22 cellular contexts compared by ENCODE assay signal in the genomic region with DNA sequence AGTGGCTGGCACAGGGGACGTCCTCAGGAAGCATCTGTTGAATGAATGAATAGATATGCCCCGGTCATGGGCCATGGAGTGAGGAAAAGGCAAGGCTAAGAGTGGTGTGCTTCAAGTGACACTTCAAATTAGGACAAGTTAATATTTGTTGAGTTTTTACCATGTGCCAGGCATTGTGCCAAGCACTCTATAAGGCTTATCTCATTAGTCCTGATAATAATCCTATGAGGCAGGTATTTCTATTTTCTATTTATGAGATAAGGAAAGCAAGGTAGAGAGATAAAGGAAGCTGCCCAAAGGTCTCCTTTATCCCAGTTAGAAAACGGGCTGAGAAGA. TPM values are rescaled to one million over a fixed set of nuclear protein-coding genes. Genes with fewer than 3 reads are reported as not detected.
A peak's percentile ranks its signal among the peaks of the same experiment; 100 is the strongest.
DNase-seq lines count a peak whose midpoint lies in the region; ATAC-seq, FAIRE-seq and TF ChIP-seq lines count a peak whose summit lies in the region.
"Had no signal": no experiment of that assay in that cellular context is flagged by ENCODE, and none has a peak within 500 bp of the region (broad histone marks: within the 10 kb centered on the region; RNA-seq: fewer than 3 reads in every experiment).

No MANE protein-coding gene starts in this region.

- H3K9me3 ChIP-seq in PC-3 (ENCODE audit: low read length) (no peaks in the 10 kb centered on the region), small intestine (ENCODE audit: control insufficient read depth, low read depth) (no peaks in the 10 kb centered on the region)
- H3K9me3 ChIP-seq: adrenal gland, transverse colon had no signal

- intact Hi-C loops in PC-3 (cut with micrococcal nuclease): no loop called here

- H3K27me3 Mint-ChIP-seq in glutamatergic neuron (ENCODE audit: unreplicated experiment): peaks cover 24% of the 10 kb centered on the region

- H2AFZ ChIP-seq in PC-3 (ENCODE audit: low read length): no peak overlapping the region

- H3K36me3 ChIP-seq in PC-3 (ENCODE audit: low read depth, low read length): no peaks in the 10 kb centered on the region
- H3K36me3 ChIP-seq in small intestine (ENCODE audit: control insufficient read depth in 2 of 2, insufficient read depth in 2 of 2, low read length in 2 of 2): peaks cover 0 to 3% of the 10 kb centered on the region in 2 donors
- H3K36me3 ChIP-seq: adrenal gland, transverse colon had no signal

- POLR2A ChIA-PET in PC-3 (lab: Charles Lee; ENCODE audit: unreplicated experiment): no interaction called here

- DNase-seq in PC-3 (no peak), glutamatergic neuron (no peak), small intestine (peak; percentile 77), SIG-M5 (lab: John Stamatoyannopoulos, UW) (no peak)
- DNase-seq: activated CD4-positive, alpha-beta T cell treated with anti-CD3 and anti-CD28 coated beads, Interleukin-2, amount 50 U/mL, for 1 hour; activated gamma-delta T cell treated with Interleukin-2 at 50 U/mL for 16 hours; adrenal gland; Kasumi-1; NCI-H1105; SHP77 treated with DMSO at 0.1 percent for 48 hours; transverse colon had no signal

- H3K27ac ChIP-seq in PC-3 (ENCODE audit: low read length): no peak overlapping the region
- H3K27ac ChIP-seq in small intestine (ENCODE audit: low read depth in 1 of 2, low read length in 1 of 2): no peak overlapping the region
- H3K27ac ChIP-seq: adrenal gland, transverse colon had no signal

- ATAC-seq in PC-3 (no peak), GM21390 (IDR thresholded peaks at IDR 0.05; ENCODE audit: unreplicated experiment) (no peak), HG03045 (IDR thresholded peaks at IDR 0.05; ENCODE audit: unreplicated experiment) (no peak)

- no peaks in the 10 kb centered on the region for H3K9me2 ChIP-seq in PC-3 (replicated peaks; ENCODE audit: low read length)

- WGBS in small intestine, 3 donors: 20 to 46% (median 28%) methylated on average over 3 of the region's 3 CpGs

- no TSS peak for BruUV-seq in PC-3 (replicated peaks; lab: Mats Ljungman, UMichigan)

- no peak overlapping the region for H3K27ac Mint-ChIP-seq in glutamatergic neuron (ENCODE audit: unreplicated experiment)
- H3K27ac Mint-ChIP-seq: progenitor cell of endocrine pancreas; stimulated activated naive CD8-positive, alpha-beta T cell treated with anti-CD3 and anti-CD28 coated beads, Interleukin-15, Interleukin-2, amounts not matched to agents 100 ng/mL and 50 ng/mL, for 24 hours had no signal

- peaks cover 22% of the 10 kb centered on the region for H3K36me3 Mint-ChIP-seq in glutamatergic neuron (ENCODE audit: unreplicated experiment)

- no peaks in the 10 kb centered on the region for H4K20me1 ChIP-seq in PC-3 (ENCODE audit: low read length)

- no peaks in the 10 kb centered on the region for H3K27me3 ChIP-seq in PC-3 (ENCODE audit: low read length)
- H3K27me3 ChIP-seq in small intestine (ENCODE audit: control insufficient read depth in 2 of 2, insufficient read depth in 2 of 2, low read length in 2 of 2): peaks cover 0 to 2% of the 10 kb centered on the region in 2 donors
- H3K27me3 ChIP-seq: adrenal gland, transverse colon had no signal

- TF ChIP-seq CTCF in PC-3 (conservative IDR thresholded peaks at IDR 0.05; ENCODE audit: low read depth, low read length) (no peak), glutamatergic neuron (IDR thresholded peaks at IDR 0.05; ENCODE audit: partially characterized antibody, unreplicated experiment) (no peak)

- H3K4me3 Mint-ChIP-seq in glutamatergic neuron (ENCODE audit: unreplicated experiment): peak overlapping the region; percentile 21
- H3K4me3 Mint-ChIP-seq: stimulated activated naive CD8-positive, alpha-beta T cell treated with anti-CD3 and anti-CD28 coated beads, Interleukin-15, Interleukin-2, amounts not matched to agents 100 ng/mL and 50 ng/mL, for 24 hours had no signal

- H3K4me1 ChIP-seq in PC-3 (ENCODE audit: insufficient read depth, low read length) (peaks cover 21% of the 10 kb centered on the region), small intestine (ENCODE audit: control insufficient read depth in 2 of 2, insufficient read depth in 1 of 2, low read depth in 1 of 2, low read length in 1 of 2) (no peaks in the 10 kb centered on the region)
- H3K4me1 ChIP-seq: adrenal gland had no signal

- peaks cover 12% of the 10 kb centered on the region for H3K9me3 Mint-ChIP-seq in glutamatergic neuron (ENCODE audit: unreplicated experiment)
- H3K9me3 Mint-ChIP-seq: stimulated activated naive CD8-positive, alpha-beta T cell treated with anti-CD3 and anti-CD28 coated beads, Interleukin-15, Interleukin-2, amounts not matched to agents 100 ng/mL and 50 ng/mL, for 24 hours had no signal

- no peak for FAIRE-seq in small intestine (lab: Jason Lieb, UNC)
- FAIRE-seq: GM18507 had no signal

- H3K4me3 ChIP-seq in PC-3 (ENCODE audit: low read length): no peak overlapping the region
- no peak overlapping the region for H3K4me3 ChIP-seq in small intestine (ENCODE audit: low read depth in 1 of 2, low read length in 2 of 2)
- H3K4me3 ChIP-seq: adrenal gland had no signal

- peaks cover 17% of the 10 kb centered on the region for H3K4me1 Mint-ChIP-seq in glutamatergic neuron (ENCODE audit: low read depth, unreplicated experiment)

- no peak overlapping the region for H3K9ac ChIP-seq in PC-3 (ENCODE audit: low read length)

- peak overlapping the region; percentile 51 for H3K4me2 ChIP-seq in PC-3 (ENCODE audit: low read length)

- H3F3A ChIP-seq in PC-3 (ENCODE audit: low read length, unreplicated experiment): no peaks in the 10 kb centered on the region

- CTCF ChIA-PET in PC-3 (lab: Charles Lee): no interaction called here

- 0 out of 2 replicates have a peak, but pooled peaks cover 2% of the 10 kb centered on the region for H3K79me2 ChIP-seq in PC-3 (ENCODE audit: low read length)

RNA-seq across cellular contexts. Expression of gene SARM1, which starts 9.0 kb away (rescaled TPM):
- total RNA-seq in PC-3 (2014; rRNA removed): 6.7 and 8.4 TPM in 2 replicates
- 100 TPM for total RNA-seq in glutamatergic neuron (ENCODE audit: unreplicated experiment)
- 10 to 100 TPM in 2 of 3 donors, 1 to 10 TPM in 1; 8.9 to 11.4 (median 10.5) TPM for polyA plus RNA-seq in small intestine

RNA-seq across cellular contexts. Expression of gene VTN, which starts 10.4 kb away (rescaled TPM):
- total RNA-seq in PC-3 (2014; rRNA removed) (not detected in 2 replicates), glutamatergic neuron (ENCODE audit: unreplicated experiment) (0.25 TPM)
- 1 to 10 TPM; 1.3 to 2.4 (median 2.0) TPM for polyA plus RNA-seq in small intestine
- total RNA-seq: H4, transverse colon had no signal

RNA-seq across cellular contexts. Expression of gene SEBOX, which starts 15.5 kb away (rescaled TPM):
- not detected in 2 replicates for total RNA-seq in PC-3 (2014; rRNA removed)
- total RNA-seq in glutamatergic neuron (ENCODE audit: unreplicated experiment): not detected
- not detected for polyA plus RNA-seq in small intestine
- total RNA-seq: adrenal gland; fibroblast of villous mesenchyme; H4; mesenteric fat pad; progenitor cell of endocrine pancreas; skeletal muscle tissue; T-helper 1 cell treated with Interleukin-12 subunit alpha and Interleukin-12 subunit beta and Interleukin-4 antibody, amounts not matched to agents 30 ng/mL and 1 ng/mL, for 36 hours; transverse colon had no signal
- polyA plus RNA-seq: adrenal gland, neural cell had no signal

RNA-seq across cellular contexts. Expression of gene POLDIP2, which starts 23.2 kb away (rescaled TPM):
- total RNA-seq in PC-3 (2014; rRNA removed) (136 and 137 TPM in 2 replicates), glutamatergic neuron (ENCODE audit: unreplicated experiment) (73.5 TPM)
- 10 to 100 TPM; 61.5 to 73.2 (median 64.6) TPM for polyA plus RNA-seq in small intestine

RNA-seq across cellular contexts. Expression of gene SLC46A1, which starts 25.5 kb away (rescaled TPM):
- total RNA-seq in PC-3 (2014; rRNA removed) (10.4 and 12.9 TPM in 2 replicates), glutamatergic neuron (ENCODE audit: unreplicated experiment) (6.3 TPM)
- 100 to 1,000 TPM in 1 of 3 donors, 10 to 100 TPM in 2; 11.0 to 147 (median 81.1) TPM for polyA plus RNA-seq in small intestine

Comparison
In these comparisons a context has a peak if more than half of its experiments do, and no peak if none do; other contexts are left out.
1. RNA of gene SARM1, which starts 9.0 kb away (total RNA-seq): 100 TPM in glutamatergic neuron (single experiment); 6.7 to 8.4 TPM in PC-3; every median in the first group is over 10 times any median in the second.